Comparison of ENCODE assay signal across 16 cellular contexts in genomic region chr2:88624477-88624876, GRCh38. TPM values are rescaled to one million over a fixed set of nuclear protein-coding genes. Genes with fewer than 3 reads are reported as not detected.
A peak's percentile ranks its signal among the peaks of the same experiment; 100 is the strongest.
DNase-seq lines count a peak whose midpoint lies in the region; ATAC-seq and TF ChIP-seq lines count a peak whose summit lies in the region.
"Had no signal": no experiment of that assay in that cellular context is flagged by ENCODE, and none has a peak within 500 bp of the region (broad histone marks: within the 10 kb centered on the region; RNA-seq: fewer than 3 reads in every experiment).

No MANE protein-coding gene starts in this region.

- H4K20me1 ChIP-seq in MM.1S (ENCODE audit: insufficient read depth, low read length): no peaks in the 10 kb centered on the region
- peaks cover 36% of the 10 kb centered on the region for H4K20me1 ChIP-seq in osteoblast (ENCODE audit: insufficient read depth, low read length)

- H3K4me2 ChIP-seq in MM.1S (ENCODE audit: low read depth, low read length) (peak overlapping the region; percentile 80), osteoblast (ENCODE audit: insufficient read depth, low read length) (peak overlapping the region; percentile 88)

- H3K4me3 Mint-ChIP-seq in CD8-positive, alpha-beta memory T cell: no peak overlapping the region
- H3K4me3 Mint-ChIP-seq: activated CD4-positive, alpha-beta T cell treated with anti-CD3 and anti-CD28 coated beads, Interleukin-2, amount 10 ng/mL, durations not matched to agents 7 days and 5 days; naive thymus-derived CD4-positive, alpha-beta T cell had no signal

- H2AFZ ChIP-seq in MM.1S (ENCODE audit: low read length): no peak overlapping the region
- H2AFZ ChIP-seq in osteoblast (ENCODE audit: low read length): no peak overlapping the region

- peak overlapping the region; percentile 93 for H3K9ac ChIP-seq in MM.1S (ENCODE audit: low read length)

- H3F3A ChIP-seq in MM.1S (ENCODE audit: insufficient read depth, low read length): peaks cover 52% of the 10 kb centered on the region

- H3K4me1 ChIP-seq in MM.1S (ENCODE audit: low read length): peaks cover 35% of the 10 kb centered on the region
- peaks cover 19% of the 10 kb centered on the region for H3K4me1 ChIP-seq in osteoblast (ENCODE audit: insufficient read depth, low read length)
- H3K4me1 ChIP-seq in CD8-positive, alpha-beta memory T cell (ENCODE audit: insufficient read depth, low read length): peaks cover 38% of the 10 kb centered on the region

- no peaks in the 10 kb centered on the region for H3K9me3 ChIP-seq in MM.1S (replicated peaks; ENCODE audit: insufficient read depth, low read length)
- H3K9me3 ChIP-seq in osteoblast (ENCODE audit: low read depth, low read length): no peaks in the 10 kb centered on the region
- no peaks in the 10 kb centered on the region for H3K9me3 ChIP-seq in CD8-positive, alpha-beta memory T cell (ENCODE audit: low read length)
- H3K9me3 ChIP-seq: gastroesophageal sphincter had no signal

- H3K4me3 ChIP-seq in GM06990 (replicated peaks; ENCODE audit: low read depth, low read length): peak overlapping the region; percentile 73
- peak overlapping the region; percentile 89 for H3K4me3 ChIP-seq in MM.1S (ENCODE audit: low read length)
- peak overlapping the region; percentile 78 for H3K4me3 ChIP-seq in epithelial cell of proximal tubule (ENCODE audit: low read depth, low read length)
- H3K4me3 ChIP-seq in osteoblast (ENCODE audit: insufficient read depth, low read length): no peak overlapping the region
- no peak overlapping the region for H3K4me3 ChIP-seq in CD8-positive, alpha-beta memory T cell (ENCODE audit: low read length)
- H3K4me3 ChIP-seq: gastroesophageal sphincter had no signal

- TF ChIP-seq CTCF in GM06990 (IDR thresholded peaks at IDR 0.05; ENCODE audit: insufficient read depth, low read length, poor library complexity, severe bottlenecking) (no peak), MM.1S (IDR thresholded peaks at IDR 0.05; ENCODE audit: low read length) (no peak), epithelial cell of proximal tubule (conservative IDR thresholded peaks at IDR 0.05; ENCODE audit: low read depth, low read length) (no peak), osteoblast (IDR thresholded peaks at IDR 0.05; ENCODE audit: extremely low read depth, low read depth, low read length) (no peak)

- ATAC-seq in HG03097 (IDR thresholded peaks at IDR 0.05; ENCODE audit: low FRiP score, unreplicated experiment): no peak
- no peak for ATAC-seq in HG03159 (IDR thresholded peaks at IDR 0.05; ENCODE audit: unreplicated experiment)
- no peak for ATAC-seq in Right ventricle myocardium inferior
- ATAC-seq: gastroesophageal sphincter; naive thymus-derived CD4-positive, alpha-beta T cell had no signal

- CTCF ChIA-PET in CD8-positive, alpha-beta memory T cell (lab: Charles Lee): interaction anchor here (1.4 kb wide), 1 partner anchor 48 kb away, joined by 3 read pairs; no protein-coding TSS in a partner anchor

- no peak for DNase-seq in GM06990 (ENCODE audit: extremely low read depth, insufficient read length)
- no peak for DNase-seq in MM.1S
- no peak for DNase-seq in epithelial cell of proximal tubule (ENCODE audit: low read depth)
- DNase-seq in osteoblast (ENCODE audit: insufficient read length, low spot score, missing footprints): no peak
- DNase-seq in CD8-positive, alpha-beta memory T cell: no peak
- no peak for DNase-seq in Right ventricle myocardium inferior (ENCODE audit: missing footprints)
- DNase-seq: activated CD4-positive, alpha-beta T cell treated with anti-CD3 and anti-CD28 coated beads, Interleukin-2, amount 10 ng/mL, durations not matched to agents 7 days and 5 days; activated CD8-positive, alpha-beta memory T cell treated with anti-CD3 and anti-CD28 coated beads, Interleukin-2, amount 50 U/mL, for 48 hours; anterior cingulate cortex; naive thymus-derived CD4-positive, alpha-beta T cell; NCI-H1048; NCI-H526; posterior cingulate gyrus had no signal

- no peaks in the 10 kb centered on the region for H3K9me3 Mint-ChIP-seq in CD8-positive, alpha-beta memory T cell
- H3K9me3 Mint-ChIP-seq: activated CD4-positive, alpha-beta T cell treated with anti-CD3 and anti-CD28 coated beads, Interleukin-2, amount 10 ng/mL, durations not matched to agents 7 days and 5 days; naive thymus-derived CD4-positive, alpha-beta T cell had no signal

- peak overlapping the region; percentile 85 for H3K27ac ChIP-seq in MM.1S (ENCODE audit: low read length)
- no peak overlapping the region for H3K27ac ChIP-seq in osteoblast (ENCODE audit: low read depth, low read length)
- H3K27ac ChIP-seq in CD8-positive, alpha-beta memory T cell (ENCODE audit: low read depth, low read length): no peak overlapping the region
- H3K27ac ChIP-seq: gastroesophageal sphincter had no signal

- H3K4me1 Mint-ChIP-seq in CD8-positive, alpha-beta memory T cell: peaks cover 20 to 28% (median 25%) of the 10 kb centered on the region in 3 donors

- intact Hi-C loops in Right ventricle myocardium inferior (cut with DNase I): no loop called here

- H3K9me2 ChIP-seq in MM.1S (replicated peaks; ENCODE audit: insufficient read depth, low read length): no peaks in the 10 kb centered on the region

- no peaks in the 10 kb centered on the region for H3K27me3 ChIP-seq in GM06990 (replicated peaks; ENCODE audit: control insufficient read depth, insufficient read depth, low read length)
- H3K27me3 ChIP-seq in MM.1S (replicated peaks; ENCODE audit: insufficient read depth, low read length): no peaks in the 10 kb centered on the region
- no peaks in the 10 kb centered on the region for H3K27me3 ChIP-seq in osteoblast (ENCODE audit: insufficient read depth, low read length)
- no peaks in the 10 kb centered on the region for H3K27me3 ChIP-seq in CD8-positive, alpha-beta memory T cell (ENCODE audit: insufficient read depth, low read length, poor library complexity, severe bottlenecking)
- H3K27me3 ChIP-seq: gastroesophageal sphincter had no signal

- H3K36me3 Mint-ChIP-seq in CD8-positive, alpha-beta memory T cell: peaks cover 0 to 5% (median 2%) of the 10 kb centered on the region in 3 donors

- H3K79me2 ChIP-seq in MM.1S (ENCODE audit: low read length): peaks cover 86% of the 10 kb centered on the region
- peaks cover 73% of the 10 kb centered on the region for H3K79me2 ChIP-seq in osteoblast (ENCODE audit: insufficient read depth, low read length)

- no peaks in the 10 kb centered on the region for H3K27me3 Mint-ChIP-seq in CD8-positive, alpha-beta memory T cell
- H3K27me3 Mint-ChIP-seq: activated CD4-positive, alpha-beta T cell treated with anti-CD3 and anti-CD28 coated beads, Interleukin-2, amount 10 ng/mL, durations not matched to agents 7 days and 5 days; naive thymus-derived CD4-positive, alpha-beta T cell had no signal

- H3K27ac Mint-ChIP-seq in CD8-positive, alpha-beta memory T cell: no peak overlapping the region
- H3K27ac Mint-ChIP-seq: activated CD4-positive, alpha-beta T cell treated with anti-CD3 and anti-CD28 coated beads, Interleukin-2, amount 10 ng/mL, durations not matched to agents 7 days and 5 days; naive thymus-derived CD4-positive, alpha-beta T cell had no signal

- H3K36me3 ChIP-seq in GM06990 (ENCODE audit: control insufficient read depth, insufficient read depth, low read length) (no peaks in the 10 kb centered on the region; the same call in 1 of the 2 replicates), MM.1S (replicated peaks; ENCODE audit: insufficient read depth, low read length) (no peaks in the 10 kb centered on the region), osteoblast (ENCODE audit: insufficient read depth, low read length) (no peaks in the 10 kb centered on the region)
- H3K36me3 ChIP-seq in CD8-positive, alpha-beta memory T cell (ENCODE audit: insufficient read depth, low read length): no peaks in the 10 kb centered on the region
- H3K36me3 ChIP-seq: gastroesophageal sphincter had no signal

- POLR2A ChIA-PET in CD8-positive, alpha-beta memory T cell (lab: Charles Lee): no interaction called here

RNA-seq across cellular contexts. Expression of gene EIF2AK3, which starts 2.8 kb away (rescaled TPM):
- total RNA-seq in epithelial cell of proximal tubule (11.3 and 12.3 TPM in 2 replicates), osteoblast (24.2 and 25.7 TPM in 2 replicates), Right ventricle myocardium inferior (4.3 TPM)
- total RNA-seq in CD8-positive, alpha-beta memory T cell: 10 to 100 TPM; 13.0 to 15.0 TPM
- 10.2 TPM for polyA plus RNA-seq in CD8-positive, alpha-beta memory T cell

Comparison
In these comparisons a context has a peak if more than half of its experiments do, and no peak if none do; other contexts are left out.
1. H3K4me3 ChIP-seq: peak in GM06990 (single experiment), MM.1S (single experiment) and epithelial cell of proximal tubule (single experiment); none in osteoblast (single experiment) and CD8-positive, alpha-beta memory T cell (single experiment).